10 cellular contexts compared by ENCODE assay signal in the genomic region with DNA sequence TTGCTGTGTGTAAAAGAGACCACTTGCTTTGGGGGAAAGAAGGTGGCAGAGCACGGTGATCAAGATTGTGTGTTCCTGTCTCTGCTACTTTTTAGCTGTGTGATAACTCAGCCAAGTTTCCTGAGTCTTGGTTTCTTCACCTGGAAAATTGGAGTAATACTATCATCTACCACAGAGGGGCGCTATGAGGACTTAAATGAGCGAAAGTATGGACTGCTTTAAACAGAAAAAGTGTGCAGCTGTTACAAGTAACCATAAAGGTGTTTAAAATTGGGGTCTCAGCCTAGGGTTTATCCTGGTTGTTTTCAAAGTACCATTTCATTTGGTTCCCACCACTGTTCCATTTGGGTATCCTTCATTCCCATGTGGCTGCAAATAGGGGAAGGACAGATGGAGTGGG.
DNase-seq lines count a peak whose midpoint lies in the region; ATAC-seq and TF ChIP-seq lines count a peak whose summit lies in the region.
"Had no signal": no experiment of that assay in that cellular context is flagged by ENCODE, and none has a peak within 500 bp of the region (broad histone marks: within the 10 kb centered on the region; RNA-seq: fewer than 3 reads in every experiment).

No MANE protein-coding gene starts in this region.

- H2AFZ ChIP-seq in Loucy (ENCODE audit: low read length), result no peak overlapping the region
- H2AFZ ChIP-seq in neural progenitor cell (replicated peaks), result no peak overlapping the region

- H3K4me3 ChIP-seq in Loucy (ENCODE audit: low read length, poor library complexity, severe bottlenecking), result no peak overlapping the region
- no peak overlapping the region for H3K4me3 ChIP-seq in neural progenitor cell
- H3K4me3 ChIP-seq in aorta (ENCODE audit: low read length in 2 of 2), result no peak overlapping the region

- H3K4me2 ChIP-seq in Loucy (ENCODE audit: low read depth, low read length, poor library complexity, severe bottlenecking) (no peak overlapping the region), neural progenitor cell (no peak overlapping the region)

- no peaks in the 10 kb centered on the region for H3K79me2 ChIP-seq in Loucy (ENCODE audit: insufficient read depth, low read length)
- H3K79me2 ChIP-seq in neural progenitor cell (ENCODE audit: low read depth), result no peaks in the 10 kb centered on the region

- H3K4me1 ChIP-seq in Loucy (ENCODE audit: insufficient read depth, low read length, poor library complexity, severe bottlenecking) (no peaks in the 10 kb centered on the region), neural progenitor cell (no peaks in the 10 kb centered on the region), aorta (ENCODE audit: control insufficient read depth in 1 of 2, insufficient read depth in 2 of 2, low read length in 2 of 2) (no peaks in the 10 kb centered on the region)

- ATAC-seq in aorta (ENCODE audit: low FRiP score), result no peak

- H3K27ac Mint-ChIP-seq in chondrocyte (ENCODE audit: unreplicated experiment) (no peak overlapping the region), neural progenitor cell (no peak overlapping the region)
- H3K27ac Mint-ChIP-seq: memory B cell had no signal

- TF ChIP-seq CTCF in Loucy (conservative IDR thresholded peaks at IDR 0.05; ENCODE audit: low read length) (peak; percentile 74), chondrocyte (IDR thresholded peaks at IDR 0.05) (peak; percentile 68), neural progenitor cell (IDR thresholded peaks at IDR 0.05) (peak; percentile 74)

- peaks cover under 1% of the 10 kb centered on the region for H3K27me3 Mint-ChIP-seq in chondrocyte (ENCODE audit: low read depth)
- H3K27me3 Mint-ChIP-seq in neural progenitor cell (ENCODE audit: insufficient read depth, low read depth), result peaks cover 14% of the 10 kb centered on the region

- no peaks in the 10 kb centered on the region for H3K9me2 ChIP-seq in Loucy (replicated peaks; ENCODE audit: low read depth, low read length)

- H3K36me3 Mint-ChIP-seq in chondrocyte (ENCODE audit: low read depth) (no peaks in the 10 kb centered on the region), neural progenitor cell (no peaks in the 10 kb centered on the region)
- H3K36me3 Mint-ChIP-seq: memory B cell had no signal

- H3K27ac ChIP-seq in neural progenitor cell (no peak overlapping the region), aorta (ENCODE audit: low read depth in 1 of 2, low read length in 2 of 2) (no peak overlapping the region)

- H3K9me3 Mint-ChIP-seq in chondrocyte (ENCODE audit: low read depth), result no peaks in the 10 kb centered on the region
- H3K9me3 Mint-ChIP-seq in neural progenitor cell, result no peaks in the 10 kb centered on the region

- no peaks in the 10 kb centered on the region for H3K4me1 Mint-ChIP-seq in chondrocyte (ENCODE audit: low read depth)
- peaks cover 7% of the 10 kb centered on the region for H3K4me1 Mint-ChIP-seq in neural progenitor cell
- H3K4me1 Mint-ChIP-seq: memory B cell had no signal

- intact Hi-C loops in aorta (cut with DNase I), result no loop called here

- peak; percentile 37 for DNase-seq in NCI-H2196 (lab: John Stamatoyannopoulos, UW; ENCODE audit: unreplicated experiment)
- DNase-seq in NCI-H2196 treated with DMSO at 0.1 percent for 48 hours (lab: John Stamatoyannopoulos, UW; ENCODE audit: unreplicated experiment), result no peak
- DNase-seq in chondrocyte (ENCODE audit: low spot score), result no peak
- DNase-seq in neural progenitor cell (ENCODE audit: low spot score), result peak; percentile 61
- no peak for DNase-seq in stimulated activated CD4-positive, alpha-beta T cell treated with anti-CD3 and anti-CD28 coated beads, Interleukin-2, amount 100 ng/mL, for 48 hours
- DNase-seq in AG08395 (ENCODE audit: low spot score), result no peak
- no peak for DNase-seq in aorta
- DNase-seq: C1 segment of cervical spinal cord had no signal

- H3K9me3 ChIP-seq in Loucy (ENCODE audit: insufficient read depth, low read depth, low read length) (no peaks in the 10 kb centered on the region), neural progenitor cell (ENCODE audit: low read depth) (no peaks in the 10 kb centered on the region), aorta (ENCODE audit: control insufficient read depth, low read length) (peaks cover 8% of the 10 kb centered on the region)

- no peaks in the 10 kb centered on the region for H3K36me3 ChIP-seq in Loucy (ENCODE audit: insufficient read depth, low read length)
- no peaks in the 10 kb centered on the region for H3K36me3 ChIP-seq in neural progenitor cell
- H3K36me3 ChIP-seq in aorta (ENCODE audit: control insufficient read depth in 1 of 2, insufficient read depth in 2 of 2, low read length in 1 of 2), result no peaks in the 10 kb centered on the region

- H4K20me1 ChIP-seq in Loucy (ENCODE audit: insufficient read depth, low read length, poor library complexity, severe bottlenecking) (no peaks in the 10 kb centered on the region), neural progenitor cell (ENCODE audit: low read depth) (no peaks in the 10 kb centered on the region)

- H3K27me3 ChIP-seq in Loucy (ENCODE audit: insufficient read depth, low read length, poor library complexity, severe bottlenecking), result no peaks in the 10 kb centered on the region
- no peaks in the 10 kb centered on the region for H3K27me3 ChIP-seq in neural progenitor cell
- no peaks in the 10 kb centered on the region for H3K27me3 ChIP-seq in aorta (ENCODE audit: control insufficient read depth in 1 of 2, insufficient read depth in 2 of 2, low read length in 1 of 2)

- H3F3A ChIP-seq in Loucy (ENCODE audit: low read depth), result no peaks in the 10 kb centered on the region
- no peaks in the 10 kb centered on the region for H3F3A ChIP-seq in neural progenitor cell (ENCODE audit: low read depth)

- H3K9ac ChIP-seq in Loucy (ENCODE audit: low read depth, low read length, poor library complexity, severe bottlenecking) (no peak overlapping the region), neural progenitor cell (no peak overlapping the region)

- WGBS in aorta, 2 donors, result 8 to 13% methylated on average over 3 of the region's 3 CpGs

- H3K4me3 Mint-ChIP-seq in chondrocyte (ENCODE audit: unreplicated experiment) (no peak overlapping the region), neural progenitor cell (no peak overlapping the region)
- H3K4me3 Mint-ChIP-seq: memory B cell had no signal

Comparison
In these comparisons a context has a peak if more than half of its experiments do, and no peak if none do; other contexts are left out.
1. DNase-seq: peak in NCI-H2196 (single experiment) and neural progenitor cell (single experiment); none in NCI-H2196 treated with DMSO at 0.1 percent for 48 hours (single experiment), chondrocyte (single experiment), stimulated activated CD4-positive, alpha-beta T cell treated with anti-CD3 and anti-CD28 coated beads, Interleukin-2, amount 100 ng/mL, for 48 hours (0 of 2), AG08395 (single experiment) and aorta (0 of 2).
2. Peak in every context shown above with its lines, with median percentiles within 50 percentile points of each other: CTCF ChIP-seq.